ENCODE assay signal across 1 cellular context in genomic region chr10:5544216-5544805, GRCh38.
TF ChIP-seq lines count a peak whose summit lies in the region.

No MANE protein-coding gene starts in this region.

TF ChIP-seq in GM12878, 131 proteins besides CTCF, POLR2A, EP300 and RAD21 (continued from another document):
- TF ChIP-seq, protein P1, sequence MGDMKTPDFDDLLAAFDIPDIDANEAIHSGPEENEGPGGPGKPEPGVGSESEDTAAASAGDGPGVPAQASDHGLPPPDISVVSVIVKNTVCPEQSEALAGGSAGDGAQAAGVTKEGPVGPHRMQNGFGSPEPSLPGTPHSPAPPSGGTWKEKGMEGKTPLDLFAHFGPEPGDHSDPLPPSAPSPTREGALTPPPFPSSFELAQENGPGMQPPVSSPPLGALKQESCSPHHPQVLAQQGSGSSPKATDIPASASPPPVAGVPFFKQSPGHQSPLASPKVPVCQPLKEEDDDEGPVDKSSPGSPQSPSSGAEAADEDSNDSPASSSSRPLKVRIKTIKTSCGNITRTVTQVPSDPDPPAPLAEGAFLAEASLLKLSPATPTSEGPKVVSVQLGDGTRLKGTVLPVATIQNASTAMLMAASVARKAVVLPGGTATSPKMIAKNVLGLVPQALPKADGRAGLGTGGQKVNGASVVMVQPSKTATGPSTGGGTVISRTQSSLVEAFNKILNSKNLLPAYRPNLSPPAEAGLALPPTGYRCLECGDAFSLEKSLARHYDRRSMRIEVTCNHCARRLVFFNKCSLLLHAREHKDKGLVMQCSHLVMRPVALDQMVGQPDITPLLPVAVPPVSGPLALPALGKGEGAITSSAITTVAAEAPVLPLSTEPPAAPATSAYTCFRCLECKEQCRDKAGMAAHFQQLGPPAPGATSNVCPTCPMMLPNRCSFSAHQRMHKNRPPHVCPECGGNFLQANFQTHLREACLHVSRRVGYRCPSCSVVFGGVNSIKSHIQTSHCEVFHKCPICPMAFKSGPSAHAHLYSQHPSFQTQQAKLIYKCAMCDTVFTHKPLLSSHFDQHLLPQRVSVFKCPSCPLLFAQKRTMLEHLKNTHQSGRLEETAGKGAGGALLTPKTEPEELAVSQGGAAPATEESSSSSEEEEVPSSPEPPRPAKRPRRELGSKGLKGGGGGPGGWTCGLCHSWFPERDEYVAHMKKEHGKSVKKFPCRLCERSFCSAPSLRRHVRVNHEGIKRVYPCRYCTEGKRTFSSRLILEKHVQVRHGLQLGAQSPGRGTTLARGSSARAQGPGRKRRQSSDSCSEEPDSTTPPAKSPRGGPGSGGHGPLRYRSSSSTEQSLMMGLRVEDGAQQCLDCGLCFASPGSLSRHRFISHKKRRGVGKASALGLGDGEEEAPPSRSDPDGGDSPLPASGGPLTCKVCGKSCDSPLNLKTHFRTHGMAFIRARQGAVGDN (IDR thresholded peaks at IDR 0.05), result no peak
- TF ChIP-seq NBN (IDR thresholded peaks at IDR 0.05) (no peak), CHD1 (IDR thresholded peaks at IDR 0.05; ENCODE audit: low read depth, low read length) (no peak), MAX (IDR thresholded peaks at IDR 0.05; ENCODE audit: low read depth, low read length) (no peak), NFXL1 (IDR thresholded peaks at IDR 0.05; ENCODE audit: borderline replicate concordance) (no peak), YY1 (IDR thresholded peaks at IDR 0.05; ENCODE audit: low read depth, low read length) (no peak), TCF3 (IDR thresholded peaks at IDR 0.05; ENCODE audit: borderline replicate concordance, insufficient read depth, low read depth, low read length) (no peak), ASH2L (IDR thresholded peaks at IDR 0.05; ENCODE audit: borderline replicate concordance, low read depth) (no peak), SREBF1 (IDR thresholded peaks at IDR 0.05; ENCODE audit: low read length) (no peak), SRF (IDR thresholded peaks at IDR 0.05; ENCODE audit: low read depth in 2 of 2, low read length in 2 of 2) (no peak), EED (IDR thresholded peaks at IDR 0.05; ENCODE audit: low read depth) (no peak)
- TF ChIP-seq, protein P2, sequence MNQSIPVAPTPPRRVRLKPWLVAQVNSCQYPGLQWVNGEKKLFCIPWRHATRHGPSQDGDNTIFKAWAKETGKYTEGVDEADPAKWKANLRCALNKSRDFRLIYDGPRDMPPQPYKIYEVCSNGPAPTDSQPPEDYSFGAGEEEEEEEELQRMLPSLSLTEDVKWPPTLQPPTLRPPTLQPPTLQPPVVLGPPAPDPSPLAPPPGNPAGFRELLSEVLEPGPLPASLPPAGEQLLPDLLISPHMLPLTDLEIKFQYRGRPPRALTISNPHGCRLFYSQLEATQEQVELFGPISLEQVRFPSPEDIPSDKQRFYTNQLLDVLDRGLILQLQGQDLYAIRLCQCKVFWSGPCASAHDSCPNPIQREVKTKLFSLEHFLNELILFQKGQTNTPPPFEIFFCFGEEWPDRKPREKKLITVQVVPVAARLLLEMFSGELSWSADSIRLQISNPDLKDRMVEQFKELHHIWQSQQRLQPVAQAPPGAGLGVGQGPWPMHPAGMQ (IDR thresholded peaks at IDR 0.05; ENCODE audit: borderline replicate concordance), result no peak
TF ChIP-seq in GM12878: peak in this region for 0.
